Comparison of ENCODE assay signal across 29 cellular contexts in genomic region chr7:4361774-4362173, GRCh38.
"Had no signal": no experiment of that assay in that cellular context is flagged by ENCODE, and none has a peak within 500 bp of the region (broad histone marks: within the 10 kb centered on the region; RNA-seq: fewer than 3 reads in every experiment).

No MANE protein-coding gene starts in this region.

- H3K4me1 ChIP-seq: heart left ventricle, pancreas, prostate gland, thyroid gland had no signal

- H3K4me3 ChIP-seq: heart left ventricle, pancreas, prostate gland, sigmoid colon, thyroid gland had no signal

- DNase-seq: activated CD4-positive, alpha-beta T cell treated with anti-CD3 and anti-CD28 coated beads for 36 hours; activated CD4-positive, CD25-positive, alpha-beta regulatory T cell; activated CD8-positive, alpha-beta memory T cell treated with anti-CD3 and anti-CD28 coated beads, Interleukin-2, amount 10 ng/mL, durations not matched to agents 7 days and 5 days; activated CD8-positive, alpha-beta T cell treated with anti-CD3 and anti-CD28 coated beads, Interleukin-2, amount 10 ng/mL, durations not matched to agents 7 days and 5 days; activated naive CD8-positive, alpha-beta T cell treated with anti-CD3 and anti-CD28 coated beads, Interleukin-2, amount 50 U/mL, for 24 hours; activated T-cell treated with anti-CD3 and anti-CD28 coated beads, Interleukin-2, amount 50 U/mL, for 48 hours; amygdala; caudate nucleus; cortex of kidney; effector memory CD8-positive, alpha-beta T cell; foreskin fibroblast; heart left ventricle; hypothalamus; midbrain; naive thymus-derived CD4-positive, alpha-beta T cell; pancreas; retina; sigmoid colon; small intestine; stimulated activated CD4-positive, alpha-beta T cell treated with anti-CD3 and anti-CD28 coated beads, Interleukin-1b, Interleukin-23, amount 100 ng/mL, for 48 hours; stimulated activated CD4-positive, alpha-beta T cell treated with anti-CD3 and anti-CD28 coated beads, Interleukin-4, amount 100 ng/mL, for 4 hours; stimulated activated CD8-positive, alpha-beta memory T cell treated with anti-CD3 and anti-CD28 coated beads, Interleukin-4, amount 100 ng/mL, for 48 hours; stimulated activated naive CD8-positive, alpha-beta T cell treated with anti-CD3 and anti-CD28 coated beads, Interleukin-15, amount 100 ng/mL, for 72 hours; substantia nigra; thyroid gland had no signal

- FAIRE-seq: endothelial cell of umbilical vein, pancreas, small intestine had no signal

- H3K27ac ChIP-seq: heart left ventricle, pancreas, prostate gland, sigmoid colon, thyroid gland had no signal

- H3K9me3 ChIP-seq: pancreas, prostate gland, sigmoid colon, thyroid gland had no signal

- ATAC-seq: activated CD4-positive, alpha-beta T cell treated with anti-CD3 and anti-CD28 coated beads for 36 hours; activated CD8-positive, alpha-beta memory T cell treated with anti-CD3 and anti-CD28 coated beads, Interleukin-2, amount 10 ng/mL, durations not matched to agents 7 days and 5 days; activated CD8-positive, alpha-beta T cell treated with anti-CD3 and anti-CD28 coated beads, Interleukin-2, amount 10 ng/mL, durations not matched to agents 7 days and 5 days; activated naive CD8-positive, alpha-beta T cell treated with anti-CD3 and anti-CD28 coated beads, Interleukin-2, amount 50 U/mL, for 24 hours; effector memory CD8-positive, alpha-beta T cell; esophagus mucosa; heart left ventricle; naive thymus-derived CD4-positive, alpha-beta T cell; pancreas; stimulated activated memory B cell treated with anti-CD40 and anti-IgM and Interleukin-4, amounts not matched to agents 10 μg/mL and 1 μg/mL and 100 μg/mL, for 72 hours; stimulated activated naive CD8-positive, alpha-beta T cell treated with anti-CD3 and anti-CD28 coated beads, Interleukin-15, amount 100 ng/mL, for 72 hours had no signal

- H3K27me3 ChIP-seq: heart left ventricle, pancreas, sigmoid colon, thyroid gland had no signal

- H3K36me3 ChIP-seq: heart left ventricle, pancreas, prostate gland, sigmoid colon, thyroid gland had no signal
